ENCODE assay signal across 9 cellular contexts in the genomic region with DNA sequence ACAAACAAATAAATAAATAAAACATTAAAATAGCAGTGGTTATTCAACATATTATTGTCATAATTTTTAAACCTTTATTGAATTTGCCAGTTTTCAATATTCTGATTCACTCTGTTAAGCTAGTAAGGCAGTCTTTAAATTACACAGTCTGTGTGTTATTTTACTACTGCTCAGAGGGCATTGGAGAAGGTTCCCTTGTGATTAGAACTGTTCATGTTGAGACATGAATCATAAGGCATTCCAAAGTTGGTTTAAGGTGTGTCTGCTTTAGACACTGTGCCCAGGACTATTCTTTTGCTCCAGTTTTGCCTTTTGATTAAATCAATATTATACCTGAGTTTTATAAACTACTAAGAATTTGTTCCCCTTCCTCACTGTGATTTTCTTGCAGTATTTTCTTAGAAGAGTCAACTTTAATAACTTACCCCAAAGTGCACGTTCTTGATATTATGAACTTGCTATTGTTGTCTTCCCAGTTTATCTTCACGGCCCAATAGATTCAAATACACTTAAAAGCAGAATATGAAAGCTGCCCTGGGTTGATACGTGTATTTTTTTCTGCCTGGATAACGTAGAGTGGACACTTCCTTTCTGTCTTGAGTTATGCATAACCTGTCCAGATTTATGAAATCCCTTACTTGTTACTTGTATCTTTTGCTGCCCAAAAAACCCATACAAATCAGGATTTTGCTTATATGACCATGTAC.
DNase-seq lines count a peak whose midpoint lies in the region; ATAC-seq, FAIRE-seq and TF ChIP-seq lines count a peak whose summit lies in the region.
"Had no signal": no experiment of that assay in that cellular context is flagged by ENCODE, and none has a peak within 500 bp of the region (broad histone marks: within the 10 kb centered on the region; RNA-seq: fewer than 3 reads in every experiment).

No MANE protein-coding gene starts in this region.

- no peaks in the 10 kb centered on the region for H3K27me3 ChIP-seq in left lung

- peak overlapping the region; percentile 29; the same call in 2 of the 3 replicates for H3K4me2 ChIP-seq in A549

- TF ChIP-seq POLR2A in A549 (IDR thresholded peaks at IDR 0.05; ENCODE audit: low read length) = no peak
- TF ChIP-seq POLR2A in GM12891 (IDR thresholded peaks at IDR 0.05; ENCODE audit: low read depth, low read length) = no peak

- CTCF ChIA-PET in A549 (lab: Yijun Ruan, JAX) = no interaction called here
- CTCF ChIA-PET in activated CD8-positive, alpha-beta T cell treated with anti-CD3 and anti-CD28 coated beads, Interleukin-2, amount 10 ng/mL, durations not matched to agents 7 days and 5 days (lab: Charles Lee) = interaction anchor here (1.1 to 1.7 kb wide), 5 partner anchors 62 to 187 kb away, joined by 3 to 6 read pairs (median 3); no protein-coding TSS in a partner anchor

- H3K27me3 Mint-ChIP-seq in activated CD8-positive, alpha-beta T cell treated with anti-CD3 and anti-CD28 coated beads, Interleukin-2, amount 10 ng/mL, durations not matched to agents 7 days and 5 days (ENCODE audit: low read depth) = no peaks in the 10 kb centered on the region

- H3K4me3 ChIP-seq in A549 = no peak overlapping the region
- peak overlapping the region in 1 of 2 donors; percentile 41 for H3K4me3 ChIP-seq in left lung
- H3K4me3 ChIP-seq: prostate gland had no signal

- 22% methylated on average over 4 of the region's 4 CpGs for WGBS in A549 (ENCODE audit: missing lambda C conversion rate)

- peaks cover 17% of the 10 kb centered on the region for H3K36me3 Mint-ChIP-seq in activated CD8-positive, alpha-beta T cell treated with anti-CD3 and anti-CD28 coated beads, Interleukin-2, amount 10 ng/mL, durations not matched to agents 7 days and 5 days (ENCODE audit: low read depth)

- intact Hi-C loops in left lung (cut with DNase I) = no loop called here

- POLR2A ChIA-PET in A549 (lab: Yijun Ruan, JAX) = no interaction called here
- POLR2A ChIA-PET in activated CD8-positive, alpha-beta T cell treated with anti-CD3 and anti-CD28 coated beads, Interleukin-2, amount 10 ng/mL, durations not matched to agents 7 days and 5 days (lab: Charles Lee) = interaction anchor here (1.0 kb wide), 1 partner anchor 35 kb away, joined by 3 read pairs; no protein-coding TSS in a partner anchor

- H3K36me3 ChIP-seq in left lung = no peaks in the 10 kb centered on the region
- H3K36me3 ChIP-seq: prostate gland had no signal

- H3K27ac ChIP-seq in A549 = no peak overlapping the region
- H3K27ac ChIP-seq in left lung = peak overlapping the region; percentile 80 to 92
- H3K27ac ChIP-seq: prostate gland had no signal

- ATAC-seq in A549 = peak in 1 of 2 experiments; percentile 63; a peak in 2 of 6 replicates
- no peak for ATAC-seq in activated CD8-positive, alpha-beta T cell treated with anti-CD3 and anti-CD28 coated beads, Interleukin-2, amount 10 ng/mL, durations not matched to agents 7 days and 5 days
- peak; percentile 35 for ATAC-seq in left lung
- ATAC-seq in HG02623 (IDR thresholded peaks at IDR 0.05; ENCODE audit: unreplicated experiment) = no peak

- no peaks in the 10 kb centered on the region for H3K9me3 ChIP-seq in A549
- no peaks in the 10 kb centered on the region for H3K9me3 ChIP-seq in left lung
- H3K9me3 ChIP-seq: prostate gland had no signal

- peaks cover 50% of the 10 kb centered on the region for H3K4me1 Mint-ChIP-seq in activated CD8-positive, alpha-beta T cell treated with anti-CD3 and anti-CD28 coated beads, Interleukin-2, amount 10 ng/mL, durations not matched to agents 7 days and 5 days (ENCODE audit: low read depth)

- H3K27ac Mint-ChIP-seq in activated CD8-positive, alpha-beta T cell treated with anti-CD3 and anti-CD28 coated beads, Interleukin-2, amount 10 ng/mL, durations not matched to agents 7 days and 5 days = peak overlapping the region; percentile 85

- TF ChIP-seq CTCF in A549 (IDR thresholded peaks at IDR 0.05) = no peak
- no peak for TF ChIP-seq CTCF in left lung (IDR thresholded peaks at IDR 0.05)

- no peak for TF ChIP-seq EP300 in A549 (IDR thresholded peaks at IDR 0.05)

- peak in 1 of 2 experiments; percentile 6 for DNase-seq in A549 (ENCODE audit: low read depth in 1 of 2, low spot score in 1 of 2)
- DNase-seq in GM12891 (ENCODE audit: insufficient read length, low spot score) = no peak
- DNase-seq in activated CD8-positive, alpha-beta T cell treated with anti-CD3 and anti-CD28 coated beads, Interleukin-2, amount 10 ng/mL, durations not matched to agents 7 days and 5 days = no peak
- DNase-seq in left lung = no peak
- DNase-seq in HuH-7 (ENCODE audit: low spot score) = no peak
- no peak for DNase-seq in NCI-H2107 treated with DMSO at 0.1 percent for 48 hours (lab: John Stamatoyannopoulos, UW; ENCODE audit: unreplicated experiment)
- DNase-seq in retina = no peak

- no peaks in the 10 kb centered on the region; the same call in 2 of the 3 replicates for H3K4me1 ChIP-seq in A549
- H3K4me1 ChIP-seq in left lung = peaks cover 0 to 41% of the 10 kb centered on the region in 2 donors
- H3K4me1 ChIP-seq: prostate gland had no signal

- H3K9me3 Mint-ChIP-seq in activated CD8-positive, alpha-beta T cell treated with anti-CD3 and anti-CD28 coated beads, Interleukin-2, amount 10 ng/mL, durations not matched to agents 7 days and 5 days (ENCODE audit: insufficient read depth) = no peaks in the 10 kb centered on the region

- peak overlapping the region; percentile 81 for H3K4me3 Mint-ChIP-seq in activated CD8-positive, alpha-beta T cell treated with anti-CD3 and anti-CD28 coated beads, Interleukin-2, amount 10 ng/mL, durations not matched to agents 7 days and 5 days

- TF ChIP-seq RAD21 in A549 (conservative IDR thresholded peaks at IDR 0.05 in 1 of 2, IDR thresholded peaks at IDR 0.05 in 1 of 2) = no peak

- FAIRE-seq in A549 (lab: Jason Lieb, UNC) (no peak), GM12891 (lab: Jason Lieb, UNC) (peak; percentile 78)

TF ChIP-seq in A549, 52 proteins besides CTCF, POLR2A, EP300 and RAD21:
- TF ChIP-seq JUN (IDR thresholded peaks at IDR 0.05) = no peak

TF ChIP-seq in GM12891, 5 proteins besides CTCF, POLR2A, EP300 and RAD21:
- TF ChIP-seq POLR2AphosphoS5 (IDR thresholded peaks at IDR 0.05; ENCODE audit: low read depth, low read length) (no peak), PAX5 (IDR thresholded peaks at IDR 0.05; ENCODE audit: insufficient read depth, low read length, severe bottlenecking) (no peak), SPI1 (IDR thresholded peaks at IDR 0.05; ENCODE audit: low read depth, low read length) (no peak), POU2F2 (IDR thresholded peaks at IDR 0.05; ENCODE audit: low read depth, low read length) (no peak)

Comparison
In these comparisons a context has a peak if more than half of its experiments do, and no peak if none do; other contexts are left out.
1. H3K27ac ChIP-seq: peak in left lung (2 of 2); none in A549 (0 of 2).